11 cellular contexts compared by ENCODE assay signal in genomic region chr1:64923294-64923718, GRCh38. TPM values are rescaled to one million over a fixed set of nuclear protein-coding genes. Genes with fewer than 3 reads are reported as not detected.
DNase-seq lines count a peak whose midpoint lies in the region; ATAC-seq lines count a peak whose summit lies in the region.
"Had no signal": no experiment of that assay in that cellular context is flagged by ENCODE, and none has a peak within 500 bp of the region (broad histone marks: within the 10 kb centered on the region; RNA-seq: fewer than 3 reads in every experiment).

No MANE protein-coding gene starts in this region.

- intact Hi-C loops in aorta (cut with DNase I): no loop called here

- WGBS in aorta, 2 donors: 44 to 50% methylated on average over 2 of the region's 2 CpGs

- peak; percentile 64 for ATAC-seq in HG02884 (IDR thresholded peaks at IDR 0.05; ENCODE audit: unreplicated experiment)
- no peak for ATAC-seq in naive thymus-derived CD8-positive, alpha-beta T cell
- ATAC-seq in aorta (ENCODE audit: low FRiP score): no peak

- no peak overlapping the region for H3K27ac ChIP-seq in CD8-positive, alpha-beta memory T cell (ENCODE audit: low read depth, low read length)
- no peak overlapping the region for H3K27ac ChIP-seq in aorta (ENCODE audit: low read depth in 1 of 2, low read length in 2 of 2)

- H3K27me3 Mint-ChIP-seq in CD8-positive, alpha-beta memory T cell: no peaks in the 10 kb centered on the region
- H3K27me3 Mint-ChIP-seq in naive thymus-derived CD8-positive, alpha-beta T cell: no peaks in the 10 kb centered on the region

- H3K9me3 ChIP-seq in CD8-positive, alpha-beta memory T cell (ENCODE audit: low read length): no peaks in the 10 kb centered on the region
- no peaks in the 10 kb centered on the region for H3K9me3 ChIP-seq in aorta (ENCODE audit: control insufficient read depth, low read length)

- peak overlapping the region; percentile 41 to 65 (median 59) for H3K4me3 Mint-ChIP-seq in CD8-positive, alpha-beta memory T cell
- H3K4me3 Mint-ChIP-seq in naive thymus-derived CD8-positive, alpha-beta T cell: peak overlapping the region in 9 of 10 donors; percentile 47 to 82 (median 64)
- H3K4me3 Mint-ChIP-seq: neural crest cell had no signal

- peaks cover 79% of the 10 kb centered on the region for H3K4me1 ChIP-seq in CD8-positive, alpha-beta memory T cell (ENCODE audit: insufficient read depth, low read length)
- peaks cover 0 to 8% of the 10 kb centered on the region in 2 donors for H3K4me1 ChIP-seq in aorta (ENCODE audit: control insufficient read depth in 1 of 2, insufficient read depth in 2 of 2, low read length in 2 of 2)

- H3K9me3 Mint-ChIP-seq in CD8-positive, alpha-beta memory T cell: no peaks in the 10 kb centered on the region
- no peaks in the 10 kb centered on the region for H3K9me3 Mint-ChIP-seq in naive thymus-derived CD8-positive, alpha-beta T cell
- H3K9me3 Mint-ChIP-seq: neural crest cell had no signal

- H3K4me3 ChIP-seq in CD8-positive, alpha-beta memory T cell (ENCODE audit: low read length): no peak overlapping the region
- no peak overlapping the region for H3K4me3 ChIP-seq in aorta (ENCODE audit: low read length in 2 of 2)

- no peaks in the 10 kb centered on the region for H3K27me3 ChIP-seq in CD8-positive, alpha-beta memory T cell (ENCODE audit: insufficient read depth, low read length, poor library complexity, severe bottlenecking)
- no peaks in the 10 kb centered on the region for H3K27me3 ChIP-seq in aorta (ENCODE audit: control insufficient read depth in 1 of 2, insufficient read depth in 2 of 2, low read length in 1 of 2)

- peak overlapping the region; percentile 68 to 88 (median 75) for H3K27ac Mint-ChIP-seq in CD8-positive, alpha-beta memory T cell
- peak overlapping the region in 9 of 10 donors; percentile 36 to 85 (median 61) for H3K27ac Mint-ChIP-seq in naive thymus-derived CD8-positive, alpha-beta T cell

- DNase-seq in CD8-positive, alpha-beta memory T cell: peak; percentile 13 to 50 (median 25)
- peak; percentile 31 for DNase-seq in activated CD8-positive, alpha-beta memory T cell treated with anti-CD3 and anti-CD28 coated beads, Interleukin-2, amount 50 U/mL, for 24 hours (ENCODE audit: extremely low read depth)
- peak in 3 of 10 donors; percentile 7 to 51 (median 9) for DNase-seq in naive thymus-derived CD8-positive, alpha-beta T cell
- no peak for DNase-seq in NCI-H146 (lab: John Stamatoyannopoulos, UW)
- DNase-seq in NCI-H524 (lab: John Stamatoyannopoulos, UW): no peak
- no peak for DNase-seq in aorta
- DNase-seq in DMS153 treated with DMSO at 0.1 percent for 48 hours (lab: John Stamatoyannopoulos, UW; ENCODE audit: unreplicated experiment): no peak
- DNase-seq: GF-D8, NCI-H2227 treated with DMSO at 0.1 percent for 48 hours had no signal

- H3K36me3 ChIP-seq in CD8-positive, alpha-beta memory T cell (ENCODE audit: insufficient read depth, low read length): no peaks in the 10 kb centered on the region
- no peaks in the 10 kb centered on the region for H3K36me3 ChIP-seq in aorta (ENCODE audit: control insufficient read depth in 1 of 2, insufficient read depth in 2 of 2, low read length in 1 of 2)

- H3K36me3 Mint-ChIP-seq in CD8-positive, alpha-beta memory T cell: peaks cover 0 to 25% (median 4%) of the 10 kb centered on the region in 3 donors
- H3K36me3 Mint-ChIP-seq in naive thymus-derived CD8-positive, alpha-beta T cell: peaks cover 0 to 11% (median 3%) of the 10 kb centered on the region in 3 donors

- CTCF ChIA-PET in CD8-positive, alpha-beta memory T cell (lab: Charles Lee): interaction anchor here (1.1 to 2.2 kb wide), 2 partner anchors 43 to 152 kb away, joined by 3 to 10 read pairs; partner anchors contain the start of gene JAK1

- POLR2A ChIA-PET in CD8-positive, alpha-beta memory T cell (lab: Charles Lee): interaction anchor here (1.0 kb wide), 1 partner anchor 42 kb away, joined by 3 read pairs; no protein-coding TSS in a partner anchor
- POLR2A ChIA-PET in naive thymus-derived CD8-positive, alpha-beta T cell (lab: Charles Lee): interaction anchor here (1.1 kb wide), 1 partner anchor 10 kb away, joined by 3 read pairs; no protein-coding TSS in a partner anchor

- H3K4me1 Mint-ChIP-seq in CD8-positive, alpha-beta memory T cell: peaks cover 94 to 100% (median 100%) of the 10 kb centered on the region in 3 donors
- peaks cover 59 to 98% (median 96%) of the 10 kb centered on the region in 4 donors for H3K4me1 Mint-ChIP-seq in naive thymus-derived CD8-positive, alpha-beta T cell

RNA-seq across cellular contexts. Expression of gene JAK1, which starts 43.0 kb away (rescaled TPM):
- total RNA-seq in CD8-positive, alpha-beta memory T cell: 100 to 1,000 TPM; 106 to 108 TPM
- polyA plus RNA-seq in CD8-positive, alpha-beta memory T cell: 300 TPM
- total RNA-seq in naive thymus-derived CD8-positive, alpha-beta T cell: 100 to 1,000 TPM; 346 to 361 TPM
- polyA plus RNA-seq in naive thymus-derived CD8-positive, alpha-beta T cell: 100 to 1,000 TPM; 162 to 244 (median 174) TPM
- 100 to 1,000 TPM; 115 to 132 TPM for total RNA-seq in aorta
- polyA plus RNA-seq in aorta: 10 to 100 TPM; 24.3 to 34.0 TPM

Comparison
In these comparisons a context has a peak if more than half of its experiments do, and no peak if none do; other contexts are left out.
1. DNase-seq: peak in CD8-positive, alpha-beta memory T cell (5 of 5) and activated CD8-positive, alpha-beta memory T cell treated with anti-CD3 and anti-CD28 coated beads, Interleukin-2, amount 50 U/mL, for 24 hours (single experiment); none in NCI-H146 (single experiment), NCI-H524 (0 of 2), aorta (0 of 2) and DMS153 treated with DMSO at 0.1 percent for 48 hours (single experiment).